17 cellular contexts compared by ENCODE assay signal in genomic region chr9:89807682-89808075, GRCh38.
DNase-seq lines count a peak whose midpoint lies in the region; ATAC-seq, FAIRE-seq and TF ChIP-seq lines count a peak whose summit lies in the region.
"Had no signal": no experiment of that assay in that cellular context is flagged by ENCODE, and none has a peak within 500 bp of the region (broad histone marks: within the 10 kb centered on the region; RNA-seq: fewer than 3 reads in every experiment).

No MANE protein-coding gene starts in this region.

- DNase-seq in right atrium auricular region (ENCODE audit: low spot score) (peak; percentile 38), left ventricle myocardium inferior (no peak), endothelial cell of umbilical vein (ENCODE audit: low read depth, low spot score) (no peak), upper lobe of right lung (no peak), cerebellum (ENCODE audit: low spot score) (no peak), islet precursor cell (no peak)
- no peak for DNase-seq in activated T-cell treated with anti-CD3 and anti-CD28 coated beads, Interleukin-2, amount 50 U/mL, for 48 hours
- DNase-seq: CD8-positive, alpha-beta memory T cell; GDM1; HFFc6 had no signal

- H3K27ac ChIP-seq in right atrium auricular region: no peak overlapping the region
- no peak overlapping the region for H3K27ac ChIP-seq in left ventricle myocardium inferior (replicated peaks)
- H3K27ac ChIP-seq in endothelial cell of umbilical vein (ENCODE audit: insufficient read depth, low read depth, low read length): peak overlapping the region; percentile 64
- peak overlapping the region; percentile 85 for H3K27ac ChIP-seq in parathyroid adenoma
- no peak overlapping the region for H3K27ac ChIP-seq in upper lobe of right lung
- H3K27ac ChIP-seq: BLaER1 treated with 17β-estradiol and CSF1 and Interleukin-3, amounts not matched to agents 10 nM and 100 nM; KMS-11 had no signal

- TF ChIP-seq CTCF in right atrium auricular region (IDR thresholded peaks at IDR 0.05) (no peak), left ventricle myocardium inferior (IDR thresholded peaks at IDR 0.05; ENCODE audit: borderline replicate concordance) (no peak), endothelial cell of umbilical vein (IDR thresholded peaks at IDR 0.05; ENCODE audit: extremely low read depth in 1 of 2, insufficient read depth in 1 of 2, low read depth in 1 of 2, low read length in 2 of 2) (no peak), parathyroid adenoma (IDR thresholded peaks at IDR 0.05) (no peak), upper lobe of right lung (IDR thresholded peaks at IDR 0.05) (no peak)

- peak overlapping the region; percentile 24 for H2AFZ ChIP-seq in endothelial cell of umbilical vein (ENCODE audit: low read depth, low read length)
- H2AFZ ChIP-seq in parathyroid adenoma: no peak overlapping the region

- H3K4me3 ChIP-seq in right atrium auricular region (no peak overlapping the region), left ventricle myocardium inferior (no peak overlapping the region), endothelial cell of umbilical vein (replicated peaks in 1 of 3; ENCODE audit: insufficient read depth in 1 of 3, low read depth in 1 of 3, low read length in 3 of 3) (no peak overlapping the region), parathyroid adenoma (ENCODE audit: low read depth, low read length) (no peak overlapping the region), upper lobe of right lung (no peak overlapping the region)
- H3K4me3 ChIP-seq: BLaER1 treated with 17β-estradiol and CSF1 and Interleukin-3, amounts not matched to agents 10 nM and 100 nM had no signal

- no peaks in the 10 kb centered on the region for H3K79me2 ChIP-seq in endothelial cell of umbilical vein (ENCODE audit: control insufficient read depth, insufficient read depth, low read length)
- H3K79me2 ChIP-seq in parathyroid adenoma: no peaks in the 10 kb centered on the region

- BruUV-seq in endothelial cell of umbilical vein (replicated peaks; lab: Mats Ljungman, UMichigan): no TSS peak

- dilution Hi-C loops in endothelial cell of umbilical vein (cut with MboI; ENCODE audit: extremely low pct_ligation_motif_present, low sequenced_read_pairs): no loop called here

- POLR2A ChIA-PET in endothelial cell of umbilical vein (lab: Charles Lee): no interaction called here

- H3K9me3 ChIP-seq in right atrium auricular region (no peaks in the 10 kb centered on the region), left ventricle myocardium inferior (replicated peaks) (no peaks in the 10 kb centered on the region), endothelial cell of umbilical vein (replicated peaks; ENCODE audit: control insufficient read depth, insufficient read depth, low read length) (no peaks in the 10 kb centered on the region), parathyroid adenoma (ENCODE audit: control insufficient read depth, low read length) (no peaks in the 10 kb centered on the region), upper lobe of right lung (no peaks in the 10 kb centered on the region)
- H3K9me3 ChIP-seq: BLaER1 treated with 17β-estradiol and CSF1 and Interleukin-3, amounts not matched to agents 10 nM and 100 nM had no signal

- H4K20me1 ChIP-seq in endothelial cell of umbilical vein (replicated peaks; ENCODE audit: control insufficient read depth, extremely low read depth, insufficient read depth, low read length): no peaks in the 10 kb centered on the region
- H4K20me1 ChIP-seq: BLaER1 treated with 17β-estradiol and CSF1 and Interleukin-3, amounts not matched to agents 10 nM and 100 nM had no signal

- intact Hi-C loops in left ventricle myocardium inferior (cut with micrococcal nuclease): no loop called here
- intact Hi-C loops in endothelial cell of umbilical vein (cut with micrococcal nuclease): loop anchor here (2.0 to 5.0 kb wide), 3 partner anchors 75 to 201 kb away; no protein-coding TSS in a partner anchor
- intact Hi-C loops in upper lobe of right lung (cut with DNase I): no loop called here

- TF ChIP-seq POLR2A in endothelial cell of umbilical vein (IDR thresholded peaks at IDR 0.05; ENCODE audit: low read depth, low read length): no peak

- no peaks in the 10 kb centered on the region for H3K9me1 ChIP-seq in endothelial cell of umbilical vein (replicated peaks; ENCODE audit: control insufficient read depth, extremely low read depth, insufficient read depth, low read length)

- H3K9ac ChIP-seq in endothelial cell of umbilical vein (replicated peaks; ENCODE audit: extremely low read depth, insufficient read depth, low read length) (peak overlapping the region; percentile 11), parathyroid adenoma (no peak overlapping the region)
- H3K9ac ChIP-seq: BLaER1 treated with 17β-estradiol and CSF1 and Interleukin-3, amounts not matched to agents 10 nM and 100 nM; KMS-11 had no signal

- no peak for FAIRE-seq in endothelial cell of umbilical vein (lab: Jason Lieb, UNC)
- FAIRE-seq: D721Med, H54, HepG2 had no signal

- no peak for ATAC-seq in upper lobe of right lung
- ATAC-seq: HepG2, Panc1 had no signal

- H3K36me3 ChIP-seq in right atrium auricular region (no peaks in the 10 kb centered on the region), left ventricle myocardium inferior (no peaks in the 10 kb centered on the region), endothelial cell of umbilical vein (ENCODE audit: control insufficient read depth in 2 of 2, extremely low read depth in 1 of 2, insufficient read depth in 2 of 2, low read length in 2 of 2) (no peaks in the 10 kb centered on the region), parathyroid adenoma (ENCODE audit: control insufficient read depth, insufficient read depth, low read length) (no peaks in the 10 kb centered on the region), upper lobe of right lung (no peaks in the 10 kb centered on the region)
- H3K36me3 ChIP-seq: BLaER1 treated with 17β-estradiol and CSF1 and Interleukin-3, amounts not matched to agents 10 nM and 100 nM had no signal

- H3K4me2 ChIP-seq in endothelial cell of umbilical vein (ENCODE audit: insufficient read depth, low read length) (no peak overlapping the region), parathyroid adenoma (ENCODE audit: low read length) (peak overlapping the region; percentile 23)
- H3K4me2 ChIP-seq: KMS-11 had no signal

- peaks cover 0 to 30% of the 10 kb centered on the region in 2 donors for H3K4me1 ChIP-seq in right atrium auricular region
- H3K4me1 ChIP-seq in left ventricle myocardium inferior: peaks cover 49% of the 10 kb centered on the region
- peaks cover 41% of the 10 kb centered on the region for H3K4me1 ChIP-seq in endothelial cell of umbilical vein (ENCODE audit: control insufficient read depth, extremely low read depth, insufficient read depth, low read length)
- peaks cover 61% of the 10 kb centered on the region for H3K4me1 ChIP-seq in parathyroid adenoma
- peaks cover 6% of the 10 kb centered on the region for H3K4me1 ChIP-seq in upper lobe of right lung

- H3K27me3 ChIP-seq in right atrium auricular region (no peaks in the 10 kb centered on the region), left ventricle myocardium inferior (ENCODE audit: low read depth) (no peaks in the 10 kb centered on the region), endothelial cell of umbilical vein (ENCODE audit: control insufficient read depth in 2 of 2, insufficient read depth in 2 of 2, low read length in 2 of 2) (no peaks in the 10 kb centered on the region), parathyroid adenoma (ENCODE audit: control insufficient read depth, insufficient read depth, low read length) (no peaks in the 10 kb centered on the region), upper lobe of right lung (no peaks in the 10 kb centered on the region)
- H3K27me3 ChIP-seq: BLaER1 treated with 17β-estradiol and CSF1 and Interleukin-3, amounts not matched to agents 10 nM and 100 nM had no signal

- CTCF ChIA-PET in endothelial cell of umbilical vein (lab: Charles Lee): no interaction called here

TF ChIP-seq in endothelial cell of umbilical vein, 7 proteins besides CTCF, POLR2A, EP300 and RAD21:
- TF ChIP-seq EZH2 (IDR thresholded peaks at IDR 0.05; ENCODE audit: borderline replicate concordance, low read depth, low read length, severe bottlenecking) (no peak), FOS (IDR thresholded peaks at IDR 0.05; ENCODE audit: borderline replicate concordance, insufficient read depth, low read length) (no peak), JUN (IDR thresholded peaks at IDR 0.05; ENCODE audit: borderline replicate concordance, insufficient read depth, insufficient read length, low read depth) (no peak), GATA2 (IDR thresholded peaks at IDR 0.05; ENCODE audit: insufficient read depth, insufficient read length, low read depth, low read length) (no peak), MYC (IDR thresholded peaks at IDR 0.05; ENCODE audit: low read depth, low read length) (no peak), POLR2AphosphoS5 (IDR thresholded peaks at IDR 0.05; ENCODE audit: insufficient read depth, low read depth, low read length) (no peak), MAX (IDR thresholded peaks at IDR 0.05; ENCODE audit: insufficient read depth, insufficient read length) (no peak)

Comparison
In these comparisons a context has a peak if more than half of its experiments do, and no peak if none do; other contexts are left out.
1. H3K27ac ChIP-seq: peak in endothelial cell of umbilical vein (single experiment) and parathyroid adenoma (single experiment); none in right atrium auricular region (0 of 2), left ventricle myocardium inferior (single experiment) and upper lobe of right lung (single experiment).